8 cellular contexts compared by ENCODE assay signal in the genomic region with DNA sequence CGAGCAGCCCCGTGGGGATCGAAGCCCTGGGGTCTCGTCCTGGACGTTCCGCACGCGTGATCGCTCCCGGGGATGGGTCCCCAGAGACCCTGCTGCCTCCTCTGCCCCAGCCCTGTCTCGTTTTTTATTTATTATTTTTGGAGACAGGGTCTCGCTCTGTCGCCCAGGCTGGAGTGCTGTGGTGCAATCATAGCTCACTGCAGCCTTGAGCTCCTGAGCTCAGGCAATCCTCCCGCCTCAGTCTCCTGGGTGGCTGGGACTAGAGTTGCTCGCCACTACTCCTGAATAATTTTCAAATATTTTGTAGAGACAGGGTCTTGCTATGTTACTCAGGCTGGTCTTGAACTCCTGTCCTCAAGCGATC. TPM values are rescaled to one million over a fixed set of nuclear protein-coding genes. Genes with fewer than 3 reads are reported as not detected.
DNase-seq lines count a peak whose midpoint lies in the region; ATAC-seq, FAIRE-seq and TF ChIP-seq lines count a peak whose summit lies in the region.

No MANE protein-coding gene starts in this region.

- H3K36me3 ChIP-seq in HepG2 (replicated peaks in 1 of 2; ENCODE audit: control insufficient read depth in 1 of 2, insufficient read depth in 2 of 2, low read length in 2 of 2) (no peaks in the 10 kb centered on the region), urinary bladder (ENCODE audit: insufficient read depth) (no peaks in the 10 kb centered on the region)

- H3K27ac Mint-ChIP-seq in activated T-cell treated with anti-CD3 and anti-CD28 coated beads, Interleukin-2, amount 50 U/mL, for 72 hours: no peak overlapping the region
- peak overlapping the region; percentile 47 for H3K27ac Mint-ChIP-seq in activated T-helper 17 cell treated with anti-CD3 and anti-CD28 coated beads, Interleukin-2, amount 50 U/mL, for 72 hours

- H3K4me3 Mint-ChIP-seq in activated T-cell treated with anti-CD3 and anti-CD28 coated beads, Interleukin-2, amount 50 U/mL, for 72 hours: peak overlapping the region; percentile 78 to 81
- H3K4me3 Mint-ChIP-seq in activated T-helper 17 cell treated with anti-CD3 and anti-CD28 coated beads, Interleukin-2, amount 50 U/mL, for 72 hours: peak overlapping the region; percentile 78

- DNase-seq in activated T-cell treated with anti-CD3 and anti-CD28 coated beads, Interleukin-2, amount 50 U/mL, for 72 hours: no peak
- DNase-seq in activated T-cell treated with anti-CD3 and anti-CD28 coated beads, Interleukin-2, amount 50 U/mL, for 1 hour: no peak
- DNase-seq in HepG2 (ENCODE audit: low spot score) (no peak), SW480 (ENCODE audit: low spot score) (no peak), NCI-H128 (lab: John Stamatoyannopoulos, UW; ENCODE audit: unreplicated experiment) (no peak)

- H3K4me1 ChIP-seq in HepG2 (ENCODE audit: insufficient read depth, low read length) (peaks cover 47% of the 10 kb centered on the region), urinary bladder (ENCODE audit: insufficient read depth) (no peaks in the 10 kb centered on the region)

- 12% methylated on average over 6 of the region's 16 CpGs for WGBS in HepG2 (ENCODE audit: low lambda C conversion rate)
- 10% methylated on average over 16 of the region's 16 CpGs for WGBS in urinary bladder

- peaks cover 9% of the 10 kb centered on the region for H3K27me3 Mint-ChIP-seq in activated T-cell treated with anti-CD3 and anti-CD28 coated beads, Interleukin-2, amount 50 U/mL, for 72 hours (ENCODE audit: low read depth)
- H3K27me3 Mint-ChIP-seq in activated T-helper 17 cell treated with anti-CD3 and anti-CD28 coated beads, Interleukin-2, amount 50 U/mL, for 72 hours: peaks cover 2% of the 10 kb centered on the region

- H4K20me1 ChIP-seq in HepG2 (ENCODE audit: insufficient read depth, low read length): peaks cover 7% of the 10 kb centered on the region

- POLR2A ChIA-PET in HepG2 (lab: Yijun Ruan, JAX): interaction anchor here (0.7 to 1.6 kb wide), 7 partner anchors 13 to 119 kb away, joined by 3 to 8 read pairs (median 4); partner anchors contain the start of gene MLXIPL

- peaks cover 0 to 1% of the 10 kb centered on the region in 2 experiments; a peak in 1 of 5 replicates for H3K27me3 ChIP-seq in HepG2 (ENCODE audit: control insufficient read depth in 1 of 2, insufficient read depth in 2 of 2, low read length in 2 of 2)

- no peak for FAIRE-seq in HepG2 (lab: Jason Lieb, UNC)

- no peak for TF ChIP-seq RAD21 in HepG2 (CRISPR knock-in tag; IDR thresholded peaks at IDR 0.05)

- TF ChIP-seq EP300 in HepG2 (IDR thresholded peaks at IDR 0.05; ENCODE audit: low read depth in 2 of 2, low read length in 2 of 2) (no peak), HepG2 (CRISPR knock-in tag; IDR thresholded peaks at IDR 0.05; ENCODE audit: borderline replicate concordance) (no peak)

- H2AFZ ChIP-seq in HepG2 (ENCODE audit: low read length): no peak overlapping the region

- peaks cover 42% of the 10 kb centered on the region for H3K4me1 Mint-ChIP-seq in activated T-cell treated with anti-CD3 and anti-CD28 coated beads, Interleukin-2, amount 50 U/mL, for 72 hours (ENCODE audit: low read depth)
- H3K4me1 Mint-ChIP-seq in activated T-helper 17 cell treated with anti-CD3 and anti-CD28 coated beads, Interleukin-2, amount 50 U/mL, for 72 hours: peaks cover 14% of the 10 kb centered on the region

- ATAC-seq in activated T-cell treated with anti-CD3 and anti-CD28 coated beads, Interleukin-2, amount 50 U/mL, for 72 hours (replicated peaks in 1 of 2): no peak
- no peak for ATAC-seq in activated T-helper 17 cell treated with anti-CD3 and anti-CD28 coated beads, Interleukin-2, amount 50 U/mL, for 72 hours (replicated peaks)
- ATAC-seq in HepG2 (peak; percentile 4; the same call in 2 of the 3 replicates), GM18873 (IDR thresholded peaks at IDR 0.05; ENCODE audit: low FRiP score, unreplicated experiment) (no peak)

- H3K4me3 ChIP-seq in HepG2 (replicated peaks in 1 of 3; ENCODE audit: insufficient read depth in 1 of 3, low read depth in 2 of 3, low read length in 3 of 3) (peak overlapping the region; percentile 47 to 87 (median 47); a peak in 4 of 6 replicates), urinary bladder (ENCODE audit: low read depth, low read length) (peak overlapping the region; percentile 86)

- no TSS peak for BruUV-seq in HepG2 (replicated peaks; lab: Mats Ljungman, UMichigan)

- H3K79me2 ChIP-seq in HepG2 (ENCODE audit: insufficient read depth, low read length): no peaks in the 10 kb centered on the region

- H3K36me3 Mint-ChIP-seq in activated T-cell treated with anti-CD3 and anti-CD28 coated beads, Interleukin-2, amount 50 U/mL, for 72 hours (ENCODE audit: insufficient read depth in 2 of 2): no peaks in the 10 kb centered on the region
- peaks cover 17% of the 10 kb centered on the region for H3K36me3 Mint-ChIP-seq in activated T-helper 17 cell treated with anti-CD3 and anti-CD28 coated beads, Interleukin-2, amount 50 U/mL, for 72 hours (ENCODE audit: low read depth)

- CTCF ChIA-PET in HepG2 (lab: Yijun Ruan, JAX; ENCODE audit: low intra/inter-chr PET ratio, low total read pairs): no interaction called here

- H3K27ac ChIP-seq in HepG2 (ENCODE audit: extremely low read length, insufficient read depth, low read length) (no peak overlapping the region), urinary bladder (ENCODE audit: low read depth) (no peak overlapping the region)

- peak overlapping the region; percentile 74 for H3K4me2 ChIP-seq in HepG2 (ENCODE audit: low read depth, low read length)

- no peak overlapping the region for H3K9ac ChIP-seq in HepG2 (ENCODE audit: insufficient read depth, low read depth, low read length)

- no peak for TF ChIP-seq CTCF in HepG2 (CRISPR knock-in tag; IDR thresholded peaks at IDR 0.05)

- intact Hi-C loops in HepG2 (cut with micrococcal nuclease; ENCODE audit: unreplicated experiment): loop anchor here (5.0 kb wide), 2 partner anchors 37 to 52 kb away; partner anchors contain the start of genes BUD23, DNAJC30 and VPS37D

- in situ Hi-C loops in HepG2 (cut with HindIII; ENCODE audit: extremely low pct_ligation_motif_present, low pct_unique_long_range_greater_than_20kb): loop anchor here (5.0 kb wide), 1 partner anchor 112 kb away; no protein-coding TSS in a partner anchor

- H3K9me3 Mint-ChIP-seq in activated T-cell treated with anti-CD3 and anti-CD28 coated beads, Interleukin-2, amount 50 U/mL, for 72 hours: no peaks in the 10 kb centered on the region
- no peaks in the 10 kb centered on the region for H3K9me3 Mint-ChIP-seq in activated T-helper 17 cell treated with anti-CD3 and anti-CD28 coated beads, Interleukin-2, amount 50 U/mL, for 72 hours

- H3K9me3 ChIP-seq in HepG2 (ENCODE audit: low read length): no peaks in the 10 kb centered on the region

- TF ChIP-seq POLR2A in HepG2 (IDR thresholded peaks at IDR 0.05; ENCODE audit: insufficient read depth in 1 of 2, low read depth in 2 of 2, low read length in 2 of 2): no peak

RNA-seq across cellular contexts. Expression of gene STX1A, which starts 0.3 kb away (rescaled TPM):
- 10 to 100 TPM; 28.6 to 37.5 TPM for total RNA-seq in activated T-cell treated with anti-CD3 and anti-CD28 coated beads, Interleukin-2, amount 50 U/mL, for 72 hours
- total RNA-seq in activated T-helper 17 cell treated with anti-CD3 and anti-CD28 coated beads, Interleukin-2, amount 50 U/mL, for 72 hours: 10 to 100 TPM; 16.8 to 40.9 TPM
- total RNA-seq in HepG2 (2016; rRNA removed; fragmentation: Illumina TruSeq; extraction: Trizol): 2.9 and 6.1 TPM in 2 replicates
- 1.3 and 1.8 TPM in 2 replicates for total RNA-seq in HepG2 (2016; cell fraction: cytosol; rRNA removed; fragmentation: Illumina TruSeq; extraction: Trizol; ENCODE audit: low read depth)
- 3.3 and 5.7 TPM in 2 replicates for total RNA-seq in HepG2 (2016; cell fraction: insoluble cytoplasmic fraction; rRNA removed; fragmentation: Illumina TruSeq; extraction: Trizol)
- 2.4 and 4.1 TPM in 2 replicates for total RNA-seq in HepG2 (2016; cell fraction: membrane; rRNA removed; fragmentation: Illumina TruSeq; extraction: Trizol)
- 6.6 and 10.3 TPM in 2 replicates for total RNA-seq in HepG2 (2016; cell fraction: nucleus; rRNA removed; fragmentation: Illumina TruSeq; extraction: Trizol)
- polyA plus RNA-seq in HepG2 (2011; rRNA removed): 12.2 and 14.8 TPM in 2 replicates
- 5.3 and 6.0 TPM in 2 replicates for polyA plus RNA-seq in HepG2 (2011; cell fraction: cytosol; rRNA removed)
- 75.2 and 75.4 TPM in 2 replicates for polyA plus RNA-seq in HepG2 (2011; cell fraction: nucleus; rRNA removed)
- polyA plus RNA-seq in HepG2 (2012): 8.5 and 18.8 TPM in 2 replicates
- polyA plus RNA-seq in HepG2 (2016; cell fraction: cytosol; fragmentation: Illumina TruSeq; extraction: Trizol; ENCODE audit: low read depth): 0.94 and 1.4 TPM in 2 replicates
- polyA plus RNA-seq in HepG2 (2016; cell fraction: insoluble cytoplasmic fraction; fragmentation: Illumina TruSeq; extraction: Trizol; ENCODE audit: low read depth): 3.1 and 4.5 TPM in 2 replicates
- polyA plus RNA-seq in HepG2 (2016; cell fraction: membrane; fragmentation: Illumina TruSeq; extraction: Trizol; ENCODE audit: low read depth): 2.3 and 2.5 TPM in 2 replicates
- polyA plus RNA-seq in HepG2 (2016; cell fraction: nucleus; fragmentation: Illumina TruSeq; extraction: Trizol; ENCODE audit: insufficient read depth, low read depth): 26.8 and 37.4 TPM in 2 replicates
- polyA minus RNA-seq in HepG2 (2011; rRNA and poly(A)+ RNA removed; ENCODE audit: low replicate concordance): 5.2 and 10.7 TPM in 2 replicates
- polyA minus RNA-seq in HepG2 (2011; cell fraction: cytosol; rRNA and poly(A)+ RNA removed): 1.7 and 3.1 TPM in 2 replicates
- polyA minus RNA-seq in HepG2 (2011; cell fraction: nucleus; rRNA and poly(A)+ RNA removed): 12.8 and 13.4 TPM in 2 replicates
- total RNA-seq in urinary bladder: 9.0 TPM
- 9.8 TPM for polyA plus RNA-seq in urinary bladder

RNA-seq across cellular contexts. Expression of gene ABHD11, which starts 18.8 kb away (rescaled TPM):
- total RNA-seq in activated T-cell treated with anti-CD3 and anti-CD28 coated beads, Interleukin-2, amount 50 U/mL, for 72 hours: 10 to 100 TPM; 10.2 to 12.2 TPM
- 10 to 100 TPM; 11.9 to 21.2 TPM for total RNA-seq in activated T-helper 17 cell treated with anti-CD3 and anti-CD28 coated beads, Interleukin-2, amount 50 U/mL, for 72 hours
- total RNA-seq in HepG2 (2016; rRNA removed; fragmentation: Illumina TruSeq; extraction: Trizol) (6.4 and 7.0 TPM in 2 replicates), urinary bladder (5.8 TPM)
- total RNA-seq in HepG2 (2016; cell fraction: cytosol; rRNA removed; fragmentation: Illumina TruSeq; extraction: Trizol; ENCODE audit: low read depth): 2.5 and 2.8 TPM in 2 replicates
- total RNA-seq in HepG2 (2016; cell fraction: insoluble cytoplasmic fraction; rRNA removed; fragmentation: Illumina TruSeq; extraction: Trizol): 6.2 and 6.4 TPM in 2 replicates
- total RNA-seq in HepG2 (2016; cell fraction: membrane; rRNA removed; fragmentation: Illumina TruSeq; extraction: Trizol): 3.3 and 3.6 TPM in 2 replicates
- 4.1 and 4.7 TPM in 2 replicates for total RNA-seq in HepG2 (2016; cell fraction: nucleus; rRNA removed; fragmentation: Illumina TruSeq; extraction: Trizol)
- polyA plus RNA-seq in HepG2 (2011; rRNA removed) (7.1 and 8.1 TPM in 2 replicates), urinary bladder (22.6 TPM)
- 3.7 and 7.1 TPM in 2 replicates for polyA plus RNA-seq in HepG2 (2011; cell fraction: cytosol; rRNA removed)
- polyA plus RNA-seq in HepG2 (2011; cell fraction: nucleus; rRNA removed): 10.5 and 11.1 TPM in 2 replicates
- polyA plus RNA-seq in HepG2 (2012): 2.0 and 3.1 TPM in 2 replicates
- 1.7 and 1.9 TPM in 2 replicates for polyA plus RNA-seq in HepG2 (2016; cell fraction: cytosol; fragmentation: Illumina TruSeq; extraction: Trizol; ENCODE audit: low read depth)
- 7.3 and 7.9 TPM in 2 replicates for polyA plus RNA-seq in HepG2 (2016; cell fraction: insoluble cytoplasmic fraction; fragmentation: Illumina TruSeq; extraction: Trizol; ENCODE audit: low read depth)
- polyA plus RNA-seq in HepG2 (2016; cell fraction: membrane; fragmentation: Illumina TruSeq; extraction: Trizol; ENCODE audit: low read depth): 1.8 and 2.3 TPM in 2 replicates
- 8.1 and 14.0 TPM in 2 replicates for polyA plus RNA-seq in HepG2 (2016; cell fraction: nucleus; fragmentation: Illumina TruSeq; extraction: Trizol; ENCODE audit: insufficient read depth, low read depth)
- polyA minus RNA-seq in HepG2 (2011; rRNA and poly(A)+ RNA removed; ENCODE audit: low replicate concordance): 8.6 and 26.6 TPM in 2 replicates
- 0.89 and 2.6 TPM in 2 replicates for polyA minus RNA-seq in HepG2 (2011; cell fraction: cytosol; rRNA and poly(A)+ RNA removed)
- polyA minus RNA-seq in HepG2 (2011; cell fraction: nucleus; rRNA and poly(A)+ RNA removed): 6.2 and 11.3 TPM in 2 replicates

RNA-seq across cellular contexts. Expression of gene BUD23, which starts 36.4 kb away (rescaled TPM):
- 10 to 100 TPM; 87.0 to 90.9 TPM for total RNA-seq in activated T-cell treated with anti-CD3 and anti-CD28 coated beads, Interleukin-2, amount 50 U/mL, for 72 hours
- total RNA-seq in activated T-helper 17 cell treated with anti-CD3 and anti-CD28 coated beads, Interleukin-2, amount 50 U/mL, for 72 hours: 10 to 100 TPM; 54.6 to 82.3 TPM
- 37.5 and 47.5 TPM in 2 replicates for total RNA-seq in HepG2 (2016; rRNA removed; fragmentation: Illumina TruSeq; extraction: Trizol)
- 25.0 and 27.0 TPM in 2 replicates for total RNA-seq in HepG2 (2016; cell fraction: cytosol; rRNA removed; fragmentation: Illumina TruSeq; extraction: Trizol; ENCODE audit: low read depth)
- total RNA-seq in HepG2 (2016; cell fraction: insoluble cytoplasmic fraction; rRNA removed; fragmentation: Illumina TruSeq; extraction: Trizol): 37.7 and 52.7 TPM in 2 replicates
- 22.7 and 27.6 TPM in 2 replicates for total RNA-seq in HepG2 (2016; cell fraction: membrane; rRNA removed; fragmentation: Illumina TruSeq; extraction: Trizol)
- 36.5 and 38.0 TPM in 2 replicates for total RNA-seq in HepG2 (2016; cell fraction: nucleus; rRNA removed; fragmentation: Illumina TruSeq; extraction: Trizol)
- polyA plus RNA-seq in HepG2 (2011; rRNA removed): 50.3 and 54.5 TPM in 2 replicates
- 57.5 and 59.3 TPM in 2 replicates for polyA plus RNA-seq in HepG2 (2011; cell fraction: cytosol; rRNA removed)
- 61.1 and 71.4 TPM in 2 replicates for polyA plus RNA-seq in HepG2 (2011; cell fraction: nucleus; rRNA removed)
- 39.8 and 49.3 TPM in 2 replicates for polyA plus RNA-seq in HepG2 (2012)
- 23.2 and 24.2 TPM in 2 replicates for polyA plus RNA-seq in HepG2 (2016; cell fraction: cytosol; fragmentation: Illumina TruSeq; extraction: Trizol; ENCODE audit: low read depth)
- polyA plus RNA-seq in HepG2 (2016; cell fraction: insoluble cytoplasmic fraction; fragmentation: Illumina TruSeq; extraction: Trizol; ENCODE audit: low read depth): 54.9 and 56.3 TPM in 2 replicates
- 27.2 and 30.8 TPM in 2 replicates for polyA plus RNA-seq in HepG2 (2016; cell fraction: membrane; fragmentation: Illumina TruSeq; extraction: Trizol; ENCODE audit: low read depth)
- polyA plus RNA-seq in HepG2 (2016; cell fraction: nucleus; fragmentation: Illumina TruSeq; extraction: Trizol; ENCODE audit: insufficient read depth, low read depth): 97.8 and 98.1 TPM in 2 replicates
- polyA minus RNA-seq in HepG2 (2011; rRNA and poly(A)+ RNA removed; ENCODE audit: low replicate concordance): 20.0 and 77.8 TPM in 2 replicates
- 9.4 and 16.6 TPM in 2 replicates for polyA minus RNA-seq in HepG2 (2011; cell fraction: cytosol; rRNA and poly(A)+ RNA removed)
- 14.7 and 15.2 TPM in 2 replicates for polyA minus RNA-seq in HepG2 (2011; cell fraction: nucleus; rRNA and poly(A)+ RNA removed)
- 22.9 TPM for total RNA-seq in urinary bladder
- polyA plus RNA-seq in urinary bladder: 69.4 TPM

RNA-seq across cellular contexts. Expression of gene DNAJC30, which starts 36.5 kb away (rescaled TPM):
- 1 to 10 TPM; 4.3 to 5.8 TPM for total RNA-seq in activated T-cell treated with anti-CD3 and anti-CD28 coated beads, Interleukin-2, amount 50 U/mL, for 72 hours
- 1 to 10 TPM; 5.3 to 7.6 TPM for total RNA-seq in activated T-helper 17 cell treated with anti-CD3 and anti-CD28 coated beads, Interleukin-2, amount 50 U/mL, for 72 hours
- total RNA-seq in HepG2 (2016; rRNA removed; fragmentation: Illumina TruSeq; extraction: Trizol) (3.0 and 3.3 TPM in 2 replicates), urinary bladder (2.6 TPM)
- total RNA-seq in HepG2 (2016; cell fraction: cytosol; rRNA removed; fragmentation: Illumina TruSeq; extraction: Trizol; ENCODE audit: low read depth): 1.3 TPM in 2 replicates
- total RNA-seq in HepG2 (2016; cell fraction: insoluble cytoplasmic fraction; rRNA removed; fragmentation: Illumina TruSeq; extraction: Trizol): 2.7 and 3.2 TPM in 2 replicates
- total RNA-seq in HepG2 (2016; cell fraction: membrane; rRNA removed; fragmentation: Illumina TruSeq; extraction: Trizol): 2.5 and 2.7 TPM in 2 replicates
- 2.6 and 2.8 TPM in 2 replicates for total RNA-seq in HepG2 (2016; cell fraction: nucleus; rRNA removed; fragmentation: Illumina TruSeq; extraction: Trizol)
- polyA plus RNA-seq in HepG2 (2011; rRNA removed) (3.5 and 3.8 TPM in 2 replicates), urinary bladder (11.4 TPM)
- 3.7 and 5.6 TPM in 2 replicates for polyA plus RNA-seq in HepG2 (2011; cell fraction: cytosol; rRNA removed)
- polyA plus RNA-seq in HepG2 (2011; cell fraction: nucleus; rRNA removed): 3.5 and 4.4 TPM in 2 replicates
- polyA plus RNA-seq in HepG2 (2012): 2.0 and 4.5 TPM in 2 replicates
- polyA plus RNA-seq in HepG2 (2016; cell fraction: cytosol; fragmentation: Illumina TruSeq; extraction: Trizol; ENCODE audit: low read depth): 1.9 and 2.1 TPM in 2 replicates
- polyA plus RNA-seq in HepG2 (2016; cell fraction: insoluble cytoplasmic fraction; fragmentation: Illumina TruSeq; extraction: Trizol; ENCODE audit: low read depth): 7.7 and 7.8 TPM in 2 replicates
- polyA plus RNA-seq in HepG2 (2016; cell fraction: membrane; fragmentation: Illumina TruSeq; extraction: Trizol; ENCODE audit: low read depth): 3.1 and 3.6 TPM in 2 replicates
- 5.6 and 6.4 TPM in 2 replicates for polyA plus RNA-seq in HepG2 (2016; cell fraction: nucleus; fragmentation: Illumina TruSeq; extraction: Trizol; ENCODE audit: insufficient read depth, low read depth)
- polyA minus RNA-seq in HepG2 (2011; rRNA and poly(A)+ RNA removed; ENCODE audit: low replicate concordance): 8.4 and 10.1 TPM in 2 replicates
- polyA minus RNA-seq in HepG2 (2011; cell fraction: cytosol; rRNA and poly(A)+ RNA removed): 2.0 and 3.3 TPM in 2 replicates
- polyA minus RNA-seq in HepG2 (2011; cell fraction: nucleus; rRNA and poly(A)+ RNA removed): 7.7 and 9.3 TPM in 2 replicates

RNA-seq across cellular contexts. Expression of gene CLDN3, which starts 50.3 kb away (rescaled TPM):
- total RNA-seq in activated T-cell treated with anti-CD3 and anti-CD28 coated beads, Interleukin-2, amount 50 U/mL, for 72 hours: not detected
- not detected for total RNA-seq in activated T-helper 17 cell treated with anti-CD3 and anti-CD28 coated beads, Interleukin-2, amount 50 U/mL, for 72 hours
- total RNA-seq in HepG2 (2016; rRNA removed; fragmentation: Illumina TruSeq; extraction: Trizol) (0.31 TPM in 1 of 2 replicates, not detected in the other), urinary bladder (0.21 TPM)
- total RNA-seq in HepG2 (2016; cell fraction: cytosol; rRNA removed; fragmentation: Illumina TruSeq; extraction: Trizol; ENCODE audit: low read depth): 0.40 TPM in 1 of 2 replicates, not detected in the other
- total RNA-seq in HepG2 (2016; cell fraction: insoluble cytoplasmic fraction; rRNA removed; fragmentation: Illumina TruSeq; extraction: Trizol): 0.32 TPM in 1 of 2 replicates, not detected in the other
- total RNA-seq in HepG2 (2016; cell fraction: membrane; rRNA removed; fragmentation: Illumina TruSeq; extraction: Trizol): 0.19 TPM in 1 of 2 replicates, not detected in the other
- total RNA-seq in HepG2 (2016; cell fraction: nucleus; rRNA removed; fragmentation: Illumina TruSeq; extraction: Trizol): 0.40 and 0.50 TPM in 2 replicates
- polyA plus RNA-seq in HepG2 (2011; rRNA removed) (0.51 and 0.59 TPM in 2 replicates), urinary bladder (1.6 TPM)
- polyA plus RNA-seq in HepG2 (2011; cell fraction: cytosol; rRNA removed): 0.59 and 1.2 TPM in 2 replicates
- polyA plus RNA-seq in HepG2 (2011; cell fraction: nucleus; rRNA removed): 0.71 and 1.2 TPM in 2 replicates
- 1.0 and 1.2 TPM in 2 replicates for polyA plus RNA-seq in HepG2 (2012)
- 0.24 and 0.34 TPM in 2 replicates for polyA plus RNA-seq in HepG2 (2016; cell fraction: cytosol; fragmentation: Illumina TruSeq; extraction: Trizol; ENCODE audit: low read depth)
- polyA plus RNA-seq in HepG2 (2016; cell fraction: insoluble cytoplasmic fraction; fragmentation: Illumina TruSeq; extraction: Trizol; ENCODE audit: low read depth): 0.24 and 0.32 TPM in 2 replicates
- polyA plus RNA-seq in HepG2 (2016; cell fraction: membrane; fragmentation: Illumina TruSeq; extraction: Trizol; ENCODE audit: low read depth): 0.38 and 0.39 TPM in 2 replicates
- 0.49 and 1.4 TPM in 2 replicates for polyA plus RNA-seq in HepG2 (2016; cell fraction: nucleus; fragmentation: Illumina TruSeq; extraction: Trizol; ENCODE audit: insufficient read depth, low read depth)
- polyA minus RNA-seq in HepG2 (2011; rRNA and poly(A)+ RNA removed; ENCODE audit: low replicate concordance): 0.26 and 0.98 TPM in 2 replicates
- polyA minus RNA-seq in HepG2 (2011; cell fraction: cytosol; rRNA and poly(A)+ RNA removed): 0.49 and 1.1 TPM in 2 replicates
- polyA minus RNA-seq in HepG2 (2011; cell fraction: nucleus; rRNA and poly(A)+ RNA removed): not detected in 2 replicates
